ENCODE assay signal across 16 cellular contexts in the genomic region with DNA sequence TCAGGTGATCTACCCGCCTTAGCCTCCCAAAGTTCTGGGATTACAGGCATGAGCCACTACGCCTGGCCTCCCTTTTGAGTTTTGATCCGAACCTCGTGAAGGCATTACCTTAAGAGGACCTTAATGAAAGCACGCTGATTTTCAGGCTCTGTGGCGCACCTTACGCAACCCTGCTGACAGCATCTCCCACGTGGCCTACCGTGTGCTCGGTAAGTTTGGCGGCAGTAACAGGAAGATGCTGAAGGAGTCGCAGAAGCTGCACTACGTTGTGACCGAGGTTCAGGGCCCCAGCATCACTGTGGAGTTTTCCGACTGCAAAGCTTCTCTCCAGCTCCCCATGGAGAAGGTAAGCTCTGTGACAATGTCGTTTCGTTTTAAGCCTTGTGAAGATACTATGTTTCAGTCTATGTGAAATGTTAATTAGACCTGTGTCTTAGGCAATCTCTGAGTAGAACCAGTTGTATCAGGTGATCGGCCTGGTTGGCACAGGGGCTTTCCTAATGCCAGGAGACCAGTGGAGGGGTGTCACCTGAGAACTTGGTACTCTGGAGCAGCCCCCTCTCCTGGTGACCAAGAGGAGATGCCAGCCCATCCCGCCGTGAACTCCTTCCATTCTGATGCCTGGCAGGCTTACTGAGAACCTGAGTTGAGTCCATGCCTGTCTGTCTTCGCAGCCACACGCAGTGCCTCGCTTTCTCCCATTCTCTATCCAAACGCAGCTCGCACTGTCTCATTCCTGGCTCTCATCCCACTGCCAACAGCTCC. TPM values are rescaled to one million over a fixed set of nuclear protein-coding genes. Genes with fewer than 3 reads are reported as not detected.
DNase-seq lines count a peak whose midpoint lies in the region; ATAC-seq and TF ChIP-seq lines count a peak whose summit lies in the region.
"Had no signal": no experiment of that assay in that cellular context is flagged by ENCODE, and none has a peak within 500 bp of the region (broad histone marks: within the 10 kb centered on the region; RNA-seq: fewer than 3 reads in every experiment).

No MANE protein-coding gene starts in this region.

- no peak overlapping the region for H2AFZ ChIP-seq in GM23248

- no peaks in the 10 kb centered on the region for H3K9me2 ChIP-seq in GM23248 (ENCODE audit: insufficient read depth)

- no peak overlapping the region for H3K27ac ChIP-seq in GM23248
- H3K27ac ChIP-seq: ovary, SJSA1, thoracic aorta had no signal

- H3K4me3 ChIP-seq in GM23248 (no peak overlapping the region), NB4 (ENCODE audit: low read depth, low read length) (no peak overlapping the region)
- H3K4me3 ChIP-seq: mucosa of descending colon, ovary, SJSA1, thoracic aorta had no signal

- in situ Hi-C loops in GM23248 (cut with MboI): no loop called here

- intact Hi-C loops in left colon (cut with DNase I, micrococcal nuclease): no loop called here

- H4K20me1 ChIP-seq in GM23248 (ENCODE audit: insufficient read depth): no peaks in the 10 kb centered on the region

- H3K4me1 ChIP-seq in GM23248 (ENCODE audit: insufficient read depth): peaks cover 4% of the 10 kb centered on the region; the same call in 1 of the 2 replicates
- H3K4me1 ChIP-seq: SJSA1 had no signal

- no peak overlapping the region for H3K9ac ChIP-seq in GM23248

- no peaks in the 10 kb centered on the region for H3K9me3 ChIP-seq in GM23248 (ENCODE audit: low read depth)
- H3K9me3 ChIP-seq: mucosa of descending colon, ovary, SJSA1, thoracic aorta had no signal

- no peak for TF ChIP-seq CTCF in NB4 (IDR thresholded peaks at IDR 0.05; ENCODE audit: low read depth, low read length)

- DNase-seq in GM23248 (peak; percentile 10), NB4 (ENCODE audit: low read depth) (peak; percentile 34), erythroblast (lab: John Stamatoyannopoulos, UW) (peak; percentile 10 to 18), putamen (ENCODE audit: low spot score) (peak; percentile 24), left colon (no peak), hippocampal formation (lab: John Stamatoyannopoulos, UW) (no peak)
- DNase-seq: activated CD4-positive, alpha-beta T cell treated with anti-CD3 and anti-CD28 coated beads for 48 hours; mucosa of descending colon; NCI-H226; stimulated activated CD4-positive, alpha-beta T cell treated with anti-CD3 and anti-CD28 coated beads, Interleukin-4, amount 100 ng/mL, for 1 hour; stimulated activated CD8-positive, alpha-beta memory T cell treated with anti-CD3 and anti-CD28 coated beads, Interleukin-4, amount 100 ng/mL, for 48 hours had no signal

- H3K36me3 ChIP-seq in GM23248 (ENCODE audit: low read depth): peaks cover 43% of the 10 kb centered on the region
- H3K36me3 ChIP-seq: ovary had no signal

- TF ChIP-seq POLR2A in NB4 (IDR thresholded peaks at IDR 0.05; ENCODE audit: extremely low read depth, insufficient read length) (no peak), erythroblast (IDR thresholded peaks at IDR 0.05; ENCODE audit: low read length) (no peak)

- 86 to 88% methylated on average over 25 of the region's 25 CpGs for WGBS in GM23248 (ENCODE audit: low coverage in 1 of 2, low lambda C conversion rate in 2 of 2, missing lambda C conversion rate in 2 of 2), 2 experiments

- H3K27me3 ChIP-seq in GM23248 (replicated peaks; ENCODE audit: insufficient read depth): no peaks in the 10 kb centered on the region
- H3K27me3 ChIP-seq: ovary, SJSA1 had no signal

- no peak overlapping the region for H3K4me2 ChIP-seq in GM23248 (ENCODE audit: unreplicated experiment)

- H3F3A ChIP-seq in GM23248 (ENCODE audit: insufficient read depth): no peaks in the 10 kb centered on the region

- ATAC-seq in left colon (no peak), GM18909 (IDR thresholded peaks at IDR 0.05; ENCODE audit: poor library complexity, unreplicated experiment) (no peak)
- ATAC-seq: activated naive CD4-positive, alpha-beta T cell treated with anti-CD3 and anti-CD28 coated beads, Interleukin-2, amount 50 U/mL, for 72 hours had no signal

- peaks cover 13% of the 10 kb centered on the region; the same call in 1 of the 2 replicates for H3K79me2 ChIP-seq in GM23248 (ENCODE audit: insufficient read depth)

RNA-seq across cellular contexts. Expression of a gene that starts 43.5 kb away (rescaled TPM):
- 11.3 and 13.0 TPM in 2 replicates for total RNA-seq in GM23248 (2014; rRNA removed; shearing (Covaris generic))
- polyA plus RNA-seq in GM23248 (2016; fragmentation: Nextera tagmentation; extraction: Ambion mirVana): 3.7 and 4.8 TPM in 2 replicates
- total RNA-seq in left colon: 10 to 100 TPM; 31.9 to 37.6 TPM

RNA-seq across cellular contexts. Expression of a gene that starts 52.0 kb away (rescaled TPM):
- total RNA-seq in GM23248 (2014; rRNA removed; shearing (Covaris generic)): not detected in 2 replicates
- 0.18 and 0.40 TPM in 2 replicates for polyA plus RNA-seq in GM23248 (2016; fragmentation: Nextera tagmentation; extraction: Ambion mirVana)
- total RNA-seq in left colon: under 1 TPM; 0.24 to 0.73 TPM
- total RNA-seq: activated naive CD4-positive, alpha-beta T cell treated with anti-CD3 and anti-CD28 coated beads, Interleukin-2, amount 50 U/mL, for 72 hours had no signal

Comparison
In these comparisons a context has a peak if more than half of its experiments do, and no peak if none do; other contexts are left out.
1. DNase-seq: peak in GM23248 (single experiment), NB4 (single experiment), erythroblast (2 of 2) and putamen (single experiment); none in left colon (0 of 2) and hippocampal formation (0 of 2).